ENCODE assay signal across 8 cellular contexts in the genomic region with DNA sequence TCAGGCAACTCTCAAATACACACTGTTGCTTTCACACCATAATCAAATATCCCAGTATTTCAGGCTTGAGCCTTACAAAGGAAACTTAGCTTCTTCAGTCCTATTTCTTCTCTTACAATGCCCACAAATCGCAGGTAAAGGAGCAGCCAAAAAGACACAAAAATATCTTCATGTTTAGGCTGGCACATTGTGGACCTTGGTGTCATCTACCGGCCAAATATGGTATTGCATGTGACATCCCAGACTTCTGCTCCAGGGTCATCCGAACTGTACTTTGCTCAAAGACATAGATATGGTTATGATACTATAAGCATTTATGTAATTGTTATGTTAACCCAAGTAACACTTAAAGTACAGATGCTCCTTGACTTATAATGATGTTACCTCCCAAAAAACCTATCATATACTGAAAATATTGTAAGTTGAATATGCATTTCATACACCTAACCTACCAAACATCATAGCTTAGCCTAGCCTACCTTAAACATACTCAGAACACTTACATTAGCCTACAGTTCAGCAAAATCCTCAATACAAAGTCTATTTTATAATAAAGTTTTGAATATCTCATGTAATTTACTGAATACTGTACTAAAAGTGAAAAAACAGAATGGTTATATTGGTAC. TPM values are rescaled to one million over a fixed set of nuclear protein-coding genes. Genes with fewer than 3 reads are reported as not detected.
DNase-seq lines count a peak whose midpoint lies in the region; ATAC-seq and TF ChIP-seq lines count a peak whose summit lies in the region.

No MANE protein-coding gene starts in this region.

- H3K4me3 ChIP-seq in dorsolateral prefrontal cortex (no peak overlapping the region), mesendoderm (ENCODE audit: low read length) (no peak overlapping the region)

- H3K27me3 ChIP-seq in dorsolateral prefrontal cortex (no peaks in the 10 kb centered on the region), mesendoderm (ENCODE audit: insufficient read depth, low read length, poor library complexity) (no peaks in the 10 kb centered on the region)

- H3K18ac ChIP-seq in mesendoderm (ENCODE audit: low read length) = no peak overlapping the region

- no peak overlapping the region for H3K4me3 Mint-ChIP-seq in activated CD4-positive, alpha-beta T cell treated with anti-CD3 and anti-CD28 coated beads, Interleukin-2, amount 10 ng/mL, durations not matched to agents 7 days and 5 days
- H3K4me3 Mint-ChIP-seq in stimulated activated naive B cell treated with anti-CD40 and anti-IgM and Interleukin-4, amounts not matched to agents 10 μg/mL and 1 μg/mL and 100 μg/mL, for 72 hours = no peak overlapping the region

- no peaks in the 10 kb centered on the region for H3K36me3 Mint-ChIP-seq in activated CD4-positive, alpha-beta T cell treated with anti-CD3 and anti-CD28 coated beads, Interleukin-2, amount 10 ng/mL, durations not matched to agents 7 days and 5 days (ENCODE audit: low read depth)
- no peaks in the 10 kb centered on the region for H3K36me3 Mint-ChIP-seq in stimulated activated naive B cell treated with anti-CD40 and anti-IgM and Interleukin-4, amounts not matched to agents 10 μg/mL and 1 μg/mL and 100 μg/mL, for 72 hours

- ATAC-seq in stimulated activated naive B cell treated with anti-CD40 and anti-IgM and Interleukin-4, amounts not matched to agents 10 μg/mL and 1 μg/mL and 100 μg/mL, for 72 hours (replicated peaks) = peak; percentile 59 to 72

- no peak overlapping the region for H3K4me2 ChIP-seq in mesendoderm (ENCODE audit: low read length)

- CTCF ChIA-PET in activated CD4-positive, alpha-beta T cell treated with anti-CD3 and anti-CD28 coated beads, Interleukin-2, amount 10 ng/mL, durations not matched to agents 7 days and 5 days (lab: Charles Lee) = interaction anchor here (1.3 kb wide), 1 partner anchor 31 kb away, joined by 3 read pairs; the partner anchor contains the start of gene UBD

- no peaks in the 10 kb centered on the region for H3K4me1 Mint-ChIP-seq in activated CD4-positive, alpha-beta T cell treated with anti-CD3 and anti-CD28 coated beads, Interleukin-2, amount 10 ng/mL, durations not matched to agents 7 days and 5 days
- H3K4me1 Mint-ChIP-seq in stimulated activated naive B cell treated with anti-CD40 and anti-IgM and Interleukin-4, amounts not matched to agents 10 μg/mL and 1 μg/mL and 100 μg/mL, for 72 hours = peaks cover 0 to 5% of the 10 kb centered on the region in 2 donors

- peak; percentile 81 for TF ChIP-seq CTCF in GM13976 (IDR thresholded peaks at IDR 0.05; ENCODE audit: borderline replicate concordance, control extremely low read depth, extremely low read depth, insufficient read depth, missing control alignments)
- TF ChIP-seq CTCF in dorsolateral prefrontal cortex (IDR thresholded peaks at IDR 0.05 in 54 of 56, conservative IDR thresholded peaks at IDR 0.05 in 2 of 56; ENCODE audit: low read depth in 1 of 56, partially characterized antibody in 56 of 56) = peak; percentile 79 to 98 (median 92)

- H3K4ac ChIP-seq in mesendoderm (ENCODE audit: low read depth, low read length) = no peak overlapping the region

- intact Hi-C loops in dorsolateral prefrontal cortex (cut with DNase I) = loop anchor here (5.0 to 10.0 kb wide), 2 partner anchors 902 to 905 kb away; no protein-coding TSS in a partner anchor

- H4K5ac ChIP-seq in mesendoderm (ENCODE audit: low read length) = no peak overlapping the region

- H2AK5ac ChIP-seq in mesendoderm (ENCODE audit: low read length) = no peak overlapping the region

- H3K23ac ChIP-seq in mesendoderm (ENCODE audit: low read length) = no peak overlapping the region

- in situ Hi-C loops in GM13976 (cut with MboI; ENCODE audit: low sequenced_read_pairs, unreplicated experiment) = no loop called here

- no CpG with 5 or more reads among the region's 3 CpGs for WGBS in mesendoderm (ENCODE audit: extremely low coverage, insufficient coverage, low lambda C conversion rate)

- no peak overlapping the region for H3K9ac ChIP-seq in mesendoderm (ENCODE audit: low read length)

- H3K4me1 ChIP-seq in mesendoderm (ENCODE audit: control insufficient read depth, low read depth, low read length) = no peaks in the 10 kb centered on the region

- peaks cover 26% of the 10 kb centered on the region for H3K27me3 Mint-ChIP-seq in activated CD4-positive, alpha-beta T cell treated with anti-CD3 and anti-CD28 coated beads, Interleukin-2, amount 10 ng/mL, durations not matched to agents 7 days and 5 days
- H3K27me3 Mint-ChIP-seq in stimulated activated naive B cell treated with anti-CD40 and anti-IgM and Interleukin-4, amounts not matched to agents 10 μg/mL and 1 μg/mL and 100 μg/mL, for 72 hours = peaks cover 12 to 44% of the 10 kb centered on the region in 2 donors

- H3K79me1 ChIP-seq in mesendoderm (ENCODE audit: low read length) = no peaks in the 10 kb centered on the region

- H2BK120ac ChIP-seq in mesendoderm (ENCODE audit: low read depth, low read length) = no peak overlapping the region

- H2BK15ac ChIP-seq in mesendoderm (replicated peaks; ENCODE audit: low read depth) = no peak overlapping the region

- no peak overlapping the region for H3K56ac ChIP-seq in mesendoderm (ENCODE audit: low read length)

- no peak overlapping the region for H3K27ac ChIP-seq in dorsolateral prefrontal cortex
- no peak overlapping the region for H3K27ac ChIP-seq in mesendoderm (ENCODE audit: low read depth, low read length)

- H3K79me2 ChIP-seq in mesendoderm (ENCODE audit: control insufficient read depth, insufficient read depth, low read length) = no peaks in the 10 kb centered on the region

- peak; percentile 57 for DNase-seq in AG08395 (ENCODE audit: low spot score)
- peak; percentile 63 for DNase-seq in GM13976 (ENCODE audit: low spot score)
- DNase-seq in NCI-H2227 (lab: John Stamatoyannopoulos, UW; ENCODE audit: unreplicated experiment) = peak; percentile 75
- DNase-seq in activated CD4-positive, alpha-beta T cell treated with anti-CD3 and anti-CD28 coated beads, Interleukin-2, amount 10 ng/mL, durations not matched to agents 7 days and 5 days = peak; percentile 61
- DNase-seq in dorsolateral prefrontal cortex = peak in 3 of 10 donors; percentile 42 to 65 (median 47)
- peak; percentile 55 for DNase-seq in mesendoderm
- DNase-seq in stimulated activated naive B cell treated with anti-CD40 and anti-IgM and Interleukin-4, amounts not matched to agents 10 μg/mL and 1 μg/mL and 100 μg/mL, for 72 hours = peak; percentile 28
- no peak for DNase-seq in 8988T

- POLR2A ChIA-PET in activated CD4-positive, alpha-beta T cell treated with anti-CD3 and anti-CD28 coated beads, Interleukin-2, amount 10 ng/mL, durations not matched to agents 7 days and 5 days (lab: Charles Lee) = no interaction called here

- no peaks in the 10 kb centered on the region for H3K36me3 ChIP-seq in mesendoderm (ENCODE audit: control insufficient read depth, insufficient read depth, low read length)

- no peak overlapping the region for H4K8ac ChIP-seq in mesendoderm (ENCODE audit: low read depth, low read length)

- H3K9me3 Mint-ChIP-seq in activated CD4-positive, alpha-beta T cell treated with anti-CD3 and anti-CD28 coated beads, Interleukin-2, amount 10 ng/mL, durations not matched to agents 7 days and 5 days = no peaks in the 10 kb centered on the region
- no peaks in the 10 kb centered on the region for H3K9me3 Mint-ChIP-seq in stimulated activated naive B cell treated with anti-CD40 and anti-IgM and Interleukin-4, amounts not matched to agents 10 μg/mL and 1 μg/mL and 100 μg/mL, for 72 hours

- no peak overlapping the region for H2BK5ac ChIP-seq in mesendoderm (ENCODE audit: low read length)

- no peak overlapping the region for H3K27ac Mint-ChIP-seq in activated CD4-positive, alpha-beta T cell treated with anti-CD3 and anti-CD28 coated beads, Interleukin-2, amount 10 ng/mL, durations not matched to agents 7 days and 5 days
- H3K27ac Mint-ChIP-seq in stimulated activated naive B cell treated with anti-CD40 and anti-IgM and Interleukin-4, amounts not matched to agents 10 μg/mL and 1 μg/mL and 100 μg/mL, for 72 hours = no peak overlapping the region

RNA-seq across cellular contexts. Expression of gene OR2H2, which starts 4.6 kb away (rescaled TPM):
- total RNA-seq in activated CD4-positive, alpha-beta T cell treated with anti-CD3 and anti-CD28 coated beads, Interleukin-2, amount 10 ng/mL, durations not matched to agents 7 days and 5 days = not detected
- total RNA-seq in dorsolateral prefrontal cortex = not detected
- polyA plus RNA-seq in mesendoderm (2013, experiment 1 of 2) = not detected
- not detected for polyA plus RNA-seq in mesendoderm (2013, experiment 2 of 2)

RNA-seq across cellular contexts. Expression of gene UBD, which starts 30.0 kb away (rescaled TPM):
- total RNA-seq in activated CD4-positive, alpha-beta T cell treated with anti-CD3 and anti-CD28 coated beads, Interleukin-2, amount 10 ng/mL, durations not matched to agents 7 days and 5 days = under 1 TPM; 0.37 to 0.42 TPM
- total RNA-seq in dorsolateral prefrontal cortex = 1 to 10 TPM in 2 of 120 experiments, under 1 TPM in 10, not detected in 108; 0.44 to 2.6 (median 0.61) TPM
- polyA plus RNA-seq in mesendoderm (2013, experiment 1 of 2) = 0.07 TPM
- not detected for polyA plus RNA-seq in mesendoderm (2013, experiment 2 of 2)

RNA-seq across cellular contexts. Expression of gene GABBR1, which starts 43.4 kb away (rescaled TPM):
- 10 to 100 TPM; 48.5 to 50.5 TPM for total RNA-seq in activated CD4-positive, alpha-beta T cell treated with anti-CD3 and anti-CD28 coated beads, Interleukin-2, amount 10 ng/mL, durations not matched to agents 7 days and 5 days
- total RNA-seq in dorsolateral prefrontal cortex = 100 to 1,000 TPM; 180 to 458 (median 348) TPM
- 27.2 TPM for polyA plus RNA-seq in mesendoderm (2013, experiment 1 of 2)
- polyA plus RNA-seq in mesendoderm (2013, experiment 2 of 2) = 27.5 TPM
